Comparison of ENCODE assay signal across 10 cellular contexts in genomic region chr12:112018571-112019237, GRCh38. TPM values are rescaled to one million over a fixed set of nuclear protein-coding genes. Genes with fewer than 3 reads are reported as not detected.
DNase-seq lines count a peak whose midpoint lies in the region; ATAC-seq and TF ChIP-seq lines count a peak whose summit lies in the region.
"Had no signal": no experiment of that assay in that cellular context is flagged by ENCODE, and none has a peak within 500 bp of the region (broad histone marks: within the 10 kb centered on the region; RNA-seq: fewer than 3 reads in every experiment).

No MANE protein-coding gene starts in this region.

- TF ChIP-seq CTCF in PC-9 (conservative IDR thresholded peaks at IDR 0.05) = no peak
- TF ChIP-seq CTCF in chondrocyte (IDR thresholded peaks at IDR 0.05) = no peak

- H3K36me3 Mint-ChIP-seq in chondrocyte (ENCODE audit: low read depth) = peaks cover 20% of the 10 kb centered on the region

- H3K27me3 Mint-ChIP-seq in chondrocyte (ENCODE audit: low read depth) = no peaks in the 10 kb centered on the region

- peak; percentile 5 for DNase-seq in NCI-H1092 treated with DMSO at 0.1 percent for 48 hours (lab: John Stamatoyannopoulos, UW)
- DNase-seq in NCI-H1092 (lab: John Stamatoyannopoulos, UW) = no peak
- DNase-seq in PC-9 = peak in 1 of 2 experiments; percentile 67
- DNase-seq in chondrocyte (ENCODE audit: low spot score) = no peak
- DNase-seq in non-pigmented ciliary epithelial cell (ENCODE audit: low read depth) = peak; percentile 58
- no peak for DNase-seq in anterior cingulate cortex (lab: John Stamatoyannopoulos, UW)
- DNase-seq in effector CD8-positive, alpha-beta T cell (lab: John Stamatoyannopoulos, UW) = no peak
- DNase-seq: 8988T, NCI-H69 had no signal

- no peak overlapping the region for H3K4me3 Mint-ChIP-seq in chondrocyte (ENCODE audit: unreplicated experiment)

- H3F3A ChIP-seq in PC-9 (ENCODE audit: insufficient read depth, low read depth) = peaks cover 62% of the 10 kb centered on the region

- POLR2A ChIA-PET in PC-9 (lab: Charles Lee; ENCODE audit: unreplicated experiment) = no interaction called here

- intact Hi-C loops in PC-9 (cut with micrococcal nuclease; ENCODE audit: unreplicated experiment) = no loop called here

- H3K9me3 Mint-ChIP-seq in chondrocyte (ENCODE audit: low read depth) = peaks cover 2% of the 10 kb centered on the region

- no peaks in the 10 kb centered on the region for H3K9me2 ChIP-seq in PC-9 (ENCODE audit: insufficient read depth)

- H2AFZ ChIP-seq in PC-9 = no peak overlapping the region

- H3K4me1 ChIP-seq in PC-9 (replicated peaks; ENCODE audit: insufficient read depth) = peaks cover 35% of the 10 kb centered on the region

- H3K27ac ChIP-seq in PC-9 = peak overlapping the region; percentile 42

- peaks cover 47% of the 10 kb centered on the region for H4K20me1 ChIP-seq in PC-9 (ENCODE audit: insufficient read depth)

- peaks cover 71% of the 10 kb centered on the region for H3K79me2 ChIP-seq in PC-9 (ENCODE audit: low read depth)

- no peak overlapping the region for H3K4me3 ChIP-seq in PC-9

- peak overlapping the region; percentile 40 for H3K4me2 ChIP-seq in PC-9

- CTCF ChIA-PET in PC-9 (lab: Charles Lee) = interaction anchor here (0.5 kb wide), 1 partner anchor 1588 kb away, joined by 4 read pairs; no protein-coding TSS in a partner anchor

- peaks cover 47% of the 10 kb centered on the region for H3K4me1 Mint-ChIP-seq in chondrocyte (ENCODE audit: low read depth)

- no peaks in the 10 kb centered on the region for H3K9me3 ChIP-seq in PC-9 (ENCODE audit: insufficient read depth, low read depth)

- BruUV-seq in PC-9 (replicated peaks; lab: Mats Ljungman, UMichigan) = no TSS peak

- peaks cover 28% of the 10 kb centered on the region for H3K36me3 ChIP-seq in PC-9 (ENCODE audit: low read depth)

- H3K27ac Mint-ChIP-seq in chondrocyte (ENCODE audit: unreplicated experiment) = peak overlapping the region; percentile 82

- no peaks in the 10 kb centered on the region for H3K27me3 ChIP-seq in PC-9 (ENCODE audit: insufficient read depth, low read depth)

- ATAC-seq in GM21515 (IDR thresholded peaks at IDR 0.05; ENCODE audit: unreplicated experiment) = no peak

RNA-seq across cellular contexts. Expression of gene ERP29, which starts 5.5 kb away (rescaled TPM):
- 131 and 154 TPM in 2 replicates for total RNA-seq in PC-9 (2021)
- 86.9 to 114 TPM (median 111 TPM) in 3 replicates for total RNA-seq in chondrocyte

RNA-seq across cellular contexts. Expression of gene TMEM116, which starts 5.7 kb away (rescaled TPM):
- total RNA-seq in PC-9 (2021) (21.9 and 23.4 TPM in 2 replicates), chondrocyte (8.4 to 11.0 TPM (median 9.8 TPM) in 3 replicates)

Comparison
In these comparisons a context has a peak if more than half of its experiments do, and no peak if none do; other contexts are left out.
1. DNase-seq: peak in NCI-H1092 treated with DMSO at 0.1 percent for 48 hours (single experiment) and non-pigmented ciliary epithelial cell (single experiment); none in NCI-H1092 (single experiment), chondrocyte (single experiment), anterior cingulate cortex (0 of 58) and effector CD8-positive, alpha-beta T cell (single experiment).